12 cellular contexts compared by ENCODE assay signal in genomic region chr20:10669843-10670446, GRCh38. TPM values are rescaled to one million over a fixed set of nuclear protein-coding genes. Genes with fewer than 3 reads are reported as not detected.
DNase-seq lines count a peak whose midpoint lies in the region; ATAC-seq and TF ChIP-seq lines count a peak whose summit lies in the region.
"Had no signal": no experiment of that assay in that cellular context is flagged by ENCODE, and none has a peak within 500 bp of the region (broad histone marks: within the 10 kb centered on the region; RNA-seq: fewer than 3 reads in every experiment).

No MANE protein-coding gene starts in this region.

- no peaks in the 10 kb centered on the region for H3K9me3 Mint-ChIP-seq in GM23338
- no peaks in the 10 kb centered on the region for H3K9me3 Mint-ChIP-seq in endodermal cell

- H3K27me3 Mint-ChIP-seq in GM23338 (ENCODE audit: insufficient read depth, low read depth, poor library complexity) = peaks cover 17% of the 10 kb centered on the region
- peaks cover 56% of the 10 kb centered on the region for H3K27me3 Mint-ChIP-seq in endodermal cell (ENCODE audit: insufficient read depth)

- H4K20me1 ChIP-seq in GM23338 (replicated peaks; ENCODE audit: insufficient read depth) = no peaks in the 10 kb centered on the region

- H3K9ac ChIP-seq in adipocyte (ENCODE audit: low read length) = peak overlapping the region; percentile 93
- H3K9ac ChIP-seq in iPS-18a (ENCODE audit: low read length) = no peak overlapping the region
- no peak overlapping the region for H3K9ac ChIP-seq in skeletal muscle tissue (ENCODE audit: low read depth in 1 of 3, low read length in 3 of 3)
- no peak overlapping the region for H3K9ac ChIP-seq in endodermal cell (ENCODE audit: extremely low read depth, low read length, poor library complexity, severe bottlenecking)

- ATAC-seq in GM23338 (no peak), HG03196 (IDR thresholded peaks at IDR 0.05; ENCODE audit: unreplicated experiment) (no peak)

- H3K79me2 ChIP-seq in GM23338 (replicated peaks; ENCODE audit: insufficient read depth) = peaks cover 80% of the 10 kb centered on the region

- DNase-seq in GM23338 (ENCODE audit: low spot score) (no peak), adipocyte (ENCODE audit: low read depth) (no peak), amniotic stem cell (lab: John Stamatoyannopoulos, UW) (no peak), posterior cingulate gyrus (no peak), endodermal cell (no peak)
- DNase-seq: activated CD8-positive, alpha-beta memory T cell treated with anti-CD3 and anti-CD28 coated beads, Interleukin-2, amount 50 U/mL, for 48 hours; effector memory CD4-positive, alpha-beta T cell; mesendoderm; stimulated activated CD4-positive, alpha-beta T cell treated with anti-CD3 and anti-CD28 coated beads, Interleukin-4, amount 100 ng/mL, for 24 hours had no signal

- H3K36me3 ChIP-seq in GM23338 (ENCODE audit: insufficient read depth) = no peaks in the 10 kb centered on the region
- H3K36me3 ChIP-seq in adipocyte (ENCODE audit: control insufficient read depth, insufficient read depth, low read length, severe bottlenecking) = peaks cover 19% of the 10 kb centered on the region
- peaks cover 41% of the 10 kb centered on the region for H3K36me3 ChIP-seq in iPS-18a (ENCODE audit: control insufficient read depth, low read depth, low read length)
- peaks cover 0 to 13% (median 2%) of the 10 kb centered on the region in 3 donors for H3K36me3 ChIP-seq in skeletal muscle tissue (ENCODE audit: control insufficient read depth in 3 of 3, insufficient read depth in 3 of 3, low read length in 3 of 3)
- H3K36me3 ChIP-seq in endodermal cell (ENCODE audit: control insufficient read depth, insufficient read depth, low read length) = no peaks in the 10 kb centered on the region

- H3K9me2 ChIP-seq in GM23338 (ENCODE audit: insufficient read depth) = no peaks in the 10 kb centered on the region

- H3K27me3 ChIP-seq in GM23338 (ENCODE audit: insufficient read depth) (peaks cover 8% of the 10 kb centered on the region; the same call in 1 of the 2 replicates), adipocyte (replicated peaks; ENCODE audit: control insufficient read depth, insufficient read depth, low read length) (no peaks in the 10 kb centered on the region), iPS-18a (ENCODE audit: control insufficient read depth, insufficient read depth, low read length) (no peaks in the 10 kb centered on the region), skeletal muscle tissue (ENCODE audit: control insufficient read depth in 3 of 3, insufficient read depth in 3 of 3, low read length in 3 of 3) (no peaks in the 10 kb centered on the region), endodermal cell (ENCODE audit: control insufficient read depth, insufficient read depth, low read length, poor library complexity, severe bottlenecking) (peaks cover 60% of the 10 kb centered on the region)

- H3K27ac Mint-ChIP-seq in GM23338 (no peak overlapping the region; the same call in 1 of the 2 replicates), endodermal cell (no peak overlapping the region)

- H3K4me1 ChIP-seq in GM23338 (ENCODE audit: insufficient read depth) (peaks cover 59% of the 10 kb centered on the region), adipocyte (ENCODE audit: control insufficient read depth, insufficient read depth, low read length) (peaks cover 45% of the 10 kb centered on the region), iPS-18a (ENCODE audit: control insufficient read depth, low read depth, low read length) (peaks cover 63% of the 10 kb centered on the region), skeletal muscle tissue (ENCODE audit: control insufficient read depth in 3 of 3, insufficient read depth in 3 of 3, low read length in 3 of 3) (peaks cover 38 to 53% (median 51%) of the 10 kb centered on the region in 3 donors), endodermal cell (ENCODE audit: control insufficient read depth, insufficient read depth, low read length) (peaks cover 2% of the 10 kb centered on the region)

- peak overlapping the region; percentile 92; the same call in 1 of the 2 replicates for H3K4me3 ChIP-seq in GM23338
- peak overlapping the region; percentile 91 for H3K4me3 ChIP-seq in adipocyte (ENCODE audit: low read length)
- H3K4me3 ChIP-seq in iPS-18a (ENCODE audit: low read length) = peak overlapping the region; percentile 93
- H3K4me3 ChIP-seq in skeletal muscle tissue (ENCODE audit: low read length in 3 of 3) = peak overlapping the region; percentile 28 to 86 (median 36)
- no peak overlapping the region for H3K4me3 ChIP-seq in endodermal cell (ENCODE audit: low read length)

- H3K9me3 ChIP-seq in adipocyte (ENCODE audit: control insufficient read depth, low read length) = no peaks in the 10 kb centered on the region
- no peaks in the 10 kb centered on the region for H3K9me3 ChIP-seq in iPS-18a (ENCODE audit: control insufficient read depth, low read depth, low read length)
- no peaks in the 10 kb centered on the region for H3K9me3 ChIP-seq in skeletal muscle tissue (ENCODE audit: control insufficient read depth in 3 of 3, low read length in 3 of 3)
- no peaks in the 10 kb centered on the region for H3K9me3 ChIP-seq in endodermal cell (ENCODE audit: control insufficient read depth, low read length)

- peaks cover 65% of the 10 kb centered on the region for H3K4me1 Mint-ChIP-seq in GM23338
- H3K4me1 Mint-ChIP-seq in endodermal cell = peaks cover 32% of the 10 kb centered on the region

- H3K36me3 Mint-ChIP-seq in GM23338 (ENCODE audit: low read depth) = peaks cover 44% of the 10 kb centered on the region
- H3K36me3 Mint-ChIP-seq in endodermal cell (ENCODE audit: low read depth) = peaks cover 2% of the 10 kb centered on the region

- H3K4me2 ChIP-seq in GM23338 = peak overlapping the region; percentile 99

- TF ChIP-seq CTCF in GM23338 (conservative IDR thresholded peaks at IDR 0.05; ENCODE audit: low read depth in 2 of 2) (no peak), endodermal cell (conservative IDR thresholded peaks at IDR 0.05) (no peak)

- intact Hi-C loops in posterior cingulate gyrus (cut with DNase I) = loop anchor here (10.0 kb wide), 1 partner anchor 875 kb away; no protein-coding TSS in a partner anchor

- no peak overlapping the region for H2AFZ ChIP-seq in GM23338

- H3K4me3 Mint-ChIP-seq in GM23338 (peak overlapping the region; percentile 91), endodermal cell (no peak overlapping the region)

- 77 to 91% methylated on average over 2 to 6 of the region's 6 CpGs for WGBS in endodermal cell (ENCODE audit: insufficient coverage in 1 of 2, insufficient read length in 1 of 2), 2 experiments

- H3K27ac ChIP-seq in GM23338 (ENCODE audit: low read depth) = no peak overlapping the region
- no peak overlapping the region for H3K27ac ChIP-seq in iPS-18a (ENCODE audit: low read length)
- peak overlapping the region; percentile 89 for H3K27ac ChIP-seq in skeletal muscle tissue (ENCODE audit: low read depth, low read length)
- H3K27ac ChIP-seq in endodermal cell (ENCODE audit: low read depth, low read length) = no peak overlapping the region

- 0 out of 2 replicates have a peak, but pooled peaks cover 2% of the 10 kb centered on the region for H3F3A ChIP-seq in GM23338 (replicated peaks; ENCODE audit: low read depth)

TF ChIP-seq in GM23338, 12 proteins besides CTCF, POLR2A, EP300 and RAD21 (continues in another document):
- TF ChIP-seq EZH2 (IDR thresholded peaks at IDR 0.05; ENCODE audit: low read depth, unreplicated experiment) (no peak), CREB1 (CRISPR knock-in tag; IDR thresholded peaks at IDR 0.05; ENCODE audit: low read depth) (no peak), EZH2phosphoT487 (IDR thresholded peaks at IDR 0.05; ENCODE audit: unreplicated experiment) (no peak), STAT1 (IDR thresholded peaks at IDR 0.05; ENCODE audit: unreplicated experiment) (no peak), ETS1 (IDR thresholded peaks at IDR 0.05) (no peak), REST (IDR thresholded peaks at IDR 0.05; ENCODE audit: unreplicated experiment) (no peak)

RNA-seq across cellular contexts. Expression of gene JAG1, which starts 3.9 kb away (rescaled TPM):
- 42.0 and 46.5 TPM in 2 replicates for total RNA-seq in GM23338 (2014; rRNA removed; shearing (Covaris generic))
- 7.1 and 9.7 TPM in 2 replicates for polyA plus RNA-seq in GM23338 (2016; fragmentation: Nextera tagmentation; extraction: Ambion mirVana)
- total RNA-seq in skeletal muscle tissue (60.5 TPM), endodermal cell (10 to 100 TPM in 1 of 2 donors, 1 to 10 TPM in 1; 6.8 to 19.7 TPM)
- 88.8 TPM for polyA plus RNA-seq in endodermal cell (2013, experiment 1 of 2)
- polyA plus RNA-seq in endodermal cell (2013, experiment 2 of 2) = 76.5 TPM
